ENCODE assay signal across 8 cellular contexts in the genomic region with DNA sequence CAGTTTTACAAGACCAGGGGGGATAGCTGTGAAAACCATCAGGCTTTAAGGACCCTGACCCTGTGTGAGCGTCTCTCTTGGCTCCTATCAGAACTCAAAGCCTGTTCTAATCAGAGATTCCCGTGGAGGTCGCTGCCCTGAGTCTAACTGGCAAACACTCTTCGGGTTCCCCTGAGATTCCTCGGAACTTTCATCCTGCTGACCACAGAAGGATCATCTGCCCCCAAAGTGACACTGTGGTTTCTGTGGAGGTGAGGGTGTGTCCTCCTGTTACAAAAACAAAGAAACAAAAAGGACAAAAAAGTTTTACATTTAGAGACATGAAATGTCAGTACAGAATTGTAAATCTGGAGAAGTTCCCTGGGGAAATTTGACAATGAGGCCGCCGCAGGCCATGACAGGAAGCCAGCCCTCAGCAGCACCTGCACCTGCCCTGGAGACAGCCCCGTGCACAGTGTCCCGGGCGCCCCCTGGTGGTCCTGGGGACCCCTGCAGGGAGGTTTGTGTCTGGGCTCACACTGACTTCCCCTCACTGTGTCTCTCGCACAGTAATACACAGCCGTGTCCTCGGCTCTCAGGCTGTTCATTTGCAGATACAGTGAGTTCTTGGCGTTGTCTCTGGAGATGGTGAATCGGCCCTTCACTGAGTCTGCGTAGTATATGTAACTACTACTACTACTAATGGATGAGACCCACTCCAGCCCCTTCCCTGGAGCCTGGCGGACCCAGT.
A peak's percentile ranks its signal among the peaks of the same experiment; 100 is the strongest.
DNase-seq lines count a peak whose midpoint lies in the region; ATAC-seq and TF ChIP-seq lines count a peak whose summit lies in the region.
"Not testable (repeated sequence)": the region's sequence is repeated elsewhere in the genome, so short reads cannot be mapped to it uniquely, and the experiment has no call there.

No MANE protein-coding gene starts in this region.

- not testable (repeated sequence) for H3K9me3 ChIP-seq in BLaER1, lower lobe of right lung

- not testable (repeated sequence) for H4K20me1 ChIP-seq in BLaER1

- H3K27ac Mint-ChIP-seq in activated CD4-positive, alpha-beta memory T cell treated with anti-CD3 and anti-CD28 coated beads, Interleukin-2, amount 10 ng/mL, durations not matched to agents 7 days and 5 days; activated naive CD8-positive, alpha-beta T cell treated with anti-CD3 and anti-CD28 coated beads, Interleukin-2, amount 50 U/mL, for 24 hours: not testable (repeated sequence)

- peak; percentile 46 for ATAC-seq in activated naive CD8-positive, alpha-beta T cell treated with anti-CD3 and anti-CD28 coated beads, Interleukin-2, amount 50 U/mL, for 24 hours
- not testable (repeated sequence) for ATAC-seq in lower lobe of right lung

- DNase-seq in GM12865 (ENCODE audit: low read depth) (peak; percentile 9), NCI-H146 (lab: John Stamatoyannopoulos, UW) (peak; percentile 31)
- DNase-seq in RWPE1 (ENCODE audit: low spot score); lower lobe of right lung: not testable (repeated sequence)
- peak; percentile 30 for DNase-seq in activated CD4-positive, alpha-beta memory T cell treated with anti-CD3 and anti-CD28 coated beads, Interleukin-2, amount 10 ng/mL, durations not matched to agents 7 days and 5 days
- DNase-seq in activated naive CD8-positive, alpha-beta T cell treated with anti-CD3 and anti-CD28 coated beads, Interleukin-2, amount 50 U/mL, for 24 hours: peak; percentile 36
- DNase-seq in stimulated activated CD8-positive, alpha-beta memory T cell treated with anti-CD3 and anti-CD28 coated beads, Interleukin-4, amount 100 ng/mL, for 24 hours (ENCODE audit: low read depth): peak; percentile 14

- CTCF ChIA-PET in RWPE1 (lab: Yijun Ruan, JAX): not testable (repeated sequence)
- CTCF ChIA-PET in activated CD4-positive, alpha-beta memory T cell treated with anti-CD3 and anti-CD28 coated beads, Interleukin-2, amount 10 ng/mL, durations not matched to agents 7 days and 5 days (lab: Charles Lee): interaction anchor here (0.6 to 1.6 kb wide), 7 partner anchors 12 to 302 kb away, joined by 3 to 7 read pairs (median 3); no protein-coding TSS in a partner anchor

- not testable (repeated sequence) for TF ChIP-seq CTCF in GM12865 (IDR thresholded peaks at IDR 0.05; ENCODE audit: insufficient read depth, low read depth, low read length, missing control alignments)
- TF ChIP-seq CTCF in RWPE1 (conservative IDR thresholded peaks at IDR 0.05; ENCODE audit: low read depth) (peak; percentile 56), lower lobe of right lung (IDR thresholded peaks at IDR 0.05) (peak; percentile 55)

- intact Hi-C loops in lower lobe of right lung (cut with DNase I): not testable (repeated sequence)

- H3K4me3 Mint-ChIP-seq in activated CD4-positive, alpha-beta memory T cell treated with anti-CD3 and anti-CD28 coated beads, Interleukin-2, amount 10 ng/mL, durations not matched to agents 7 days and 5 days; activated naive CD8-positive, alpha-beta T cell treated with anti-CD3 and anti-CD28 coated beads, Interleukin-2, amount 50 U/mL, for 24 hours: not testable (repeated sequence)

- not testable (repeated sequence) for H3K27me3 ChIP-seq in BLaER1; lower lobe of right lung (ENCODE audit: low read depth)

- not testable (repeated sequence) for H3K9ac ChIP-seq in BLaER1

- H3K27me3 Mint-ChIP-seq in activated CD4-positive, alpha-beta memory T cell treated with anti-CD3 and anti-CD28 coated beads, Interleukin-2, amount 10 ng/mL, durations not matched to agents 7 days and 5 days: peaks cover 12% of the 10 kb centered on the region
- H3K27me3 Mint-ChIP-seq in activated naive CD8-positive, alpha-beta T cell treated with anti-CD3 and anti-CD28 coated beads, Interleukin-2, amount 50 U/mL, for 24 hours: not testable (repeated sequence)

- not testable (repeated sequence) for H3K9me3 Mint-ChIP-seq in activated CD4-positive, alpha-beta memory T cell treated with anti-CD3 and anti-CD28 coated beads, Interleukin-2, amount 10 ng/mL, durations not matched to agents 7 days and 5 days; activated naive CD8-positive, alpha-beta T cell treated with anti-CD3 and anti-CD28 coated beads, Interleukin-2, amount 50 U/mL, for 24 hours

- H3K4me1 Mint-ChIP-seq in activated CD4-positive, alpha-beta memory T cell treated with anti-CD3 and anti-CD28 coated beads, Interleukin-2, amount 10 ng/mL, durations not matched to agents 7 days and 5 days: peaks cover 12% of the 10 kb centered on the region
- peaks cover 33% of the 10 kb centered on the region for H3K4me1 Mint-ChIP-seq in activated naive CD8-positive, alpha-beta T cell treated with anti-CD3 and anti-CD28 coated beads, Interleukin-2, amount 50 U/mL, for 24 hours

- not testable (repeated sequence) for H3K36me3 Mint-ChIP-seq in activated CD4-positive, alpha-beta memory T cell treated with anti-CD3 and anti-CD28 coated beads, Interleukin-2, amount 10 ng/mL, durations not matched to agents 7 days and 5 days (ENCODE audit: low read depth); activated naive CD8-positive, alpha-beta T cell treated with anti-CD3 and anti-CD28 coated beads, Interleukin-2, amount 50 U/mL, for 24 hours (ENCODE audit: low read depth)

- H3K4me3 ChIP-seq in BLaER1; GM12865 (ENCODE audit: low read depth, low read length); lower lobe of right lung: not testable (repeated sequence)

- POLR2A ChIA-PET in RWPE1 (lab: Yijun Ruan, JAX; ENCODE audit: low non-redundant PET); activated CD4-positive, alpha-beta memory T cell treated with anti-CD3 and anti-CD28 coated beads, Interleukin-2, amount 10 ng/mL, durations not matched to agents 7 days and 5 days (lab: Charles Lee): not testable (repeated sequence)

- 0 out of 2 replicates have a peak overlapping the region, but pooled peaks have one; percentile 22 for H3K27ac ChIP-seq in BLaER1
- H3K27ac ChIP-seq in RWPE1, lower lobe of right lung: not testable (repeated sequence)

- not testable (repeated sequence) for H3K36me3 ChIP-seq in BLaER1, lower lobe of right lung

- peak overlapping the region; percentile 59 for H3K4me2 ChIP-seq in BLaER1

- H3K4me1 ChIP-seq in BLaER1: peaks cover 49% of the 10 kb centered on the region
- not testable (repeated sequence) for H3K4me1 ChIP-seq in lower lobe of right lung
